In genomic region chr11:20048707-20049106, GRCh38 we compare ENCODE assay signal across 22 cellular contexts.
DNase-seq lines count a peak whose midpoint lies in the region; ATAC-seq and TF ChIP-seq lines count a peak whose summit lies in the region.
"Had no signal": no experiment of that assay in that cellular context is flagged by ENCODE, and none has a peak within 500 bp of the region (broad histone marks: within the 10 kb centered on the region; RNA-seq: fewer than 3 reads in every experiment).

No MANE protein-coding gene starts in this region.

- H3K36me3 ChIP-seq in endodermal cell (ENCODE audit: control insufficient read depth, insufficient read depth, low read length), result peaks cover 6% of the 10 kb centered on the region
- H3K36me3 ChIP-seq in thyroid gland, result peaks cover 17 to 24% of the 10 kb centered on the region in 2 donors
- peaks cover 89% of the 10 kb centered on the region for H3K36me3 ChIP-seq in SJCRH30

- CTCF ChIA-PET in WTC11 (lab: Charles Lee), result interaction anchor here (1.9 to 5.3 kb wide), 4 partner anchors 24 to 96 kb away, joined by 7 to 38 read pairs (median 14); no protein-coding TSS in a partner anchor

- TF ChIP-seq POLR2A in thyroid gland (IDR thresholded peaks at IDR 0.05), result no peak

- H3K27ac Mint-ChIP-seq in WTC11, result peak overlapping the region; percentile 31; the same call in 1 of the 2 replicates
- peak overlapping the region; percentile 71 for H3K27ac Mint-ChIP-seq in endodermal cell
- peak overlapping the region; percentile 90 for H3K27ac Mint-ChIP-seq in mesothelial cell of epicardium
- H3K27ac Mint-ChIP-seq: activated CD4-positive, alpha-beta T cell treated with anti-CD3 and anti-CD28 coated beads, Interleukin-2, amount 10 ng/mL, durations not matched to agents 7 days and 5 days; activated naive CD8-positive, alpha-beta T cell treated with anti-CD3 and anti-CD28 coated beads, Interleukin-2, amount 10 ng/mL, durations not matched to agents 7 days and 5 days; activated T-helper 17 cell treated with anti-CD3 and anti-CD28 coated beads, Interleukin-2, amount 50 U/mL, for 72 hours; naive thymus-derived CD4-positive, alpha-beta T cell; type B pancreatic cell had no signal

- H3K27me3 ChIP-seq in endodermal cell (ENCODE audit: control insufficient read depth, insufficient read depth, low read length, poor library complexity, severe bottlenecking) (no peaks in the 10 kb centered on the region), thyroid gland (no peaks in the 10 kb centered on the region), SJCRH30 (no peaks in the 10 kb centered on the region)
- H3K27me3 ChIP-seq: hepatocyte, MG63 had no signal

- H3K27ac ChIP-seq in endodermal cell (ENCODE audit: low read depth, low read length) (no peak overlapping the region), thyroid gland (peak overlapping the region; percentile 47 to 87 (median 81)), SJCRH30 (no peak overlapping the region; the same call in 1 of the 2 replicates)
- H3K27ac ChIP-seq: hepatocyte, lower lobe of right lung, parathyroid adenoma had no signal

- H3K4me3 ChIP-seq in endodermal cell (ENCODE audit: low read length) (no peak overlapping the region), thyroid gland (replicated peaks in 1 of 3) (no peak overlapping the region), SJCRH30 (no peak overlapping the region)
- H3K4me3 ChIP-seq: hepatocyte, lower lobe of right lung, MG63 had no signal

- no peak overlapping the region for H3K9ac ChIP-seq in endodermal cell (ENCODE audit: extremely low read depth, low read length, poor library complexity, severe bottlenecking)
- H3K9ac ChIP-seq: parathyroid adenoma had no signal

- H3K4me3 Mint-ChIP-seq in WTC11 (no peak overlapping the region), endodermal cell (no peak overlapping the region), mesothelial cell of epicardium (no peak overlapping the region)
- H3K4me3 Mint-ChIP-seq: activated CD4-positive, alpha-beta T cell treated with anti-CD3 and anti-CD28 coated beads, Interleukin-2, amount 10 ng/mL, durations not matched to agents 7 days and 5 days; activated naive CD8-positive, alpha-beta T cell treated with anti-CD3 and anti-CD28 coated beads, Interleukin-2, amount 10 ng/mL, durations not matched to agents 7 days and 5 days; activated T-helper 17 cell treated with anti-CD3 and anti-CD28 coated beads, Interleukin-2, amount 50 U/mL, for 72 hours; naive thymus-derived CD4-positive, alpha-beta T cell; type B pancreatic cell had no signal

- DNase-seq in WTC11 (ENCODE audit: low spot score) (no peak), endodermal cell (peak; percentile 36), mesothelial cell of epicardium (ENCODE audit: low spot score in 2 of 2, unreplicated experiment in 2 of 2) (no peak), thyroid gland (no peak), SJCRH30 (no peak), GM19238 (ENCODE audit: insufficient read length, low spot score) (no peak), UCSD-AML1 (lab: John Stamatoyannopoulos, UW; ENCODE audit: unreplicated experiment) (no peak)
- DNase-seq: activated CD4-positive, alpha-beta T cell treated with anti-CD3 and anti-CD28 coated beads, Interleukin-2, amount 10 ng/mL, durations not matched to agents 7 days and 5 days; activated naive CD8-positive, alpha-beta T cell treated with anti-CD3 and anti-CD28 coated beads, Interleukin-2, amount 10 ng/mL, durations not matched to agents 7 days and 5 days; lower lobe of right lung; naive thymus-derived CD4-positive, alpha-beta T cell; NCI-H1436 treated with DMSO at 0.1 percent for 48 hours; NCI-H2171; NCI-H526; stimulated activated CD4-positive, alpha-beta T cell treated with anti-CD3 and anti-CD28 coated beads, Interleukin-2, amount 100 ng/mL, for 24 hours; stimulated activated naive CD8-positive, alpha-beta T cell treated with anti-CD3 and anti-CD28 coated beads, Interleukin-15, Interleukin-2, amounts not matched to agents 100 U/mL and 50 U/mL, for 24 hours; T-helper 1 cell had no signal

- ATAC-seq in WTC11, result no peak
- ATAC-seq: activated T-helper 17 cell treated with anti-CD3 and anti-CD28 coated beads, Interleukin-2, amount 50 U/mL, for 72 hours; lower lobe of right lung; naive thymus-derived CD4-positive, alpha-beta T cell; stimulated activated naive CD8-positive, alpha-beta T cell treated with anti-CD3 and anti-CD28 coated beads, Interleukin-15, Interleukin-2, amounts not matched to agents 100 U/mL and 50 U/mL, for 24 hours had no signal

- TF ChIP-seq CTCF in WTC11 (IDR thresholded peaks at IDR 0.05) (no peak), endodermal cell (conservative IDR thresholded peaks at IDR 0.05) (no peak), mesothelial cell of epicardium (IDR thresholded peaks at IDR 0.05; ENCODE audit: unreplicated experiment) (no peak), thyroid gland (IDR thresholded peaks at IDR 0.05) (no peak)

- POLR2A ChIA-PET in WTC11 (lab: Charles Lee), result interaction anchor here (1.1 kb wide), 1 partner anchor 27 kb away, joined by 3 read pairs; no protein-coding TSS in a partner anchor

- WGBS in endodermal cell (ENCODE audit: insufficient coverage in 1 of 2, insufficient read length in 1 of 2), 2 experiments, result 87 to 93% methylated on average over 7 to 9 of the region's 9 CpGs
- WGBS in thyroid gland, 2 donors, result 97 to 98% methylated on average over 9 of the region's 9 CpGs

- H3K36me3 Mint-ChIP-seq in WTC11, result peaks cover 70% of the 10 kb centered on the region
- H3K36me3 Mint-ChIP-seq in endodermal cell (ENCODE audit: low read depth), result peaks cover 86% of the 10 kb centered on the region
- peaks cover 40% of the 10 kb centered on the region for H3K36me3 Mint-ChIP-seq in mesothelial cell of epicardium
- H3K36me3 Mint-ChIP-seq: activated naive CD8-positive, alpha-beta T cell treated with anti-CD3 and anti-CD28 coated beads, Interleukin-2, amount 10 ng/mL, durations not matched to agents 7 days and 5 days; naive thymus-derived CD4-positive, alpha-beta T cell had no signal

- H3K4me1 Mint-ChIP-seq in WTC11 (peaks cover 35% of the 10 kb centered on the region), endodermal cell (peaks cover 11% of the 10 kb centered on the region), mesothelial cell of epicardium (peaks cover 52% of the 10 kb centered on the region)
- H3K4me1 Mint-ChIP-seq: activated CD4-positive, alpha-beta T cell treated with anti-CD3 and anti-CD28 coated beads, Interleukin-2, amount 10 ng/mL, durations not matched to agents 7 days and 5 days; activated naive CD8-positive, alpha-beta T cell treated with anti-CD3 and anti-CD28 coated beads, Interleukin-2, amount 10 ng/mL, durations not matched to agents 7 days and 5 days; activated T-helper 17 cell treated with anti-CD3 and anti-CD28 coated beads, Interleukin-2, amount 50 U/mL, for 72 hours had no signal

- intact Hi-C loops in thyroid gland (cut with DNase I), result no loop called here

- H3K9me3 Mint-ChIP-seq in WTC11 (no peaks in the 10 kb centered on the region), endodermal cell (no peaks in the 10 kb centered on the region), mesothelial cell of epicardium (no peaks in the 10 kb centered on the region)
- H3K9me3 Mint-ChIP-seq: activated CD4-positive, alpha-beta T cell treated with anti-CD3 and anti-CD28 coated beads, Interleukin-2, amount 10 ng/mL, durations not matched to agents 7 days and 5 days; activated naive CD8-positive, alpha-beta T cell treated with anti-CD3 and anti-CD28 coated beads, Interleukin-2, amount 10 ng/mL, durations not matched to agents 7 days and 5 days; activated T-helper 17 cell treated with anti-CD3 and anti-CD28 coated beads, Interleukin-2, amount 50 U/mL, for 72 hours; type B pancreatic cell had no signal

- H3K4me1 ChIP-seq in endodermal cell (ENCODE audit: control insufficient read depth, insufficient read depth, low read length) (no peaks in the 10 kb centered on the region), thyroid gland (peaks cover 45 to 49% of the 10 kb centered on the region in 2 donors), SJCRH30 (peaks cover 53% of the 10 kb centered on the region)
- H3K4me1 ChIP-seq: parathyroid adenoma had no signal

- H3K27me3 Mint-ChIP-seq in WTC11 (ENCODE audit: low read depth), result no peaks in the 10 kb centered on the region
- no peaks in the 10 kb centered on the region for H3K27me3 Mint-ChIP-seq in endodermal cell (ENCODE audit: insufficient read depth)
- H3K27me3 Mint-ChIP-seq in mesothelial cell of epicardium (ENCODE audit: low read depth), result no peaks in the 10 kb centered on the region
- H3K27me3 Mint-ChIP-seq: activated CD4-positive, alpha-beta T cell treated with anti-CD3 and anti-CD28 coated beads, Interleukin-2, amount 10 ng/mL, durations not matched to agents 7 days and 5 days; activated naive CD8-positive, alpha-beta T cell treated with anti-CD3 and anti-CD28 coated beads, Interleukin-2, amount 10 ng/mL, durations not matched to agents 7 days and 5 days; activated T-helper 17 cell treated with anti-CD3 and anti-CD28 coated beads, Interleukin-2, amount 50 U/mL, for 72 hours; type B pancreatic cell had no signal

- no peaks in the 10 kb centered on the region for H3K9me3 ChIP-seq in endodermal cell (ENCODE audit: control insufficient read depth, low read length)
- no peaks in the 10 kb centered on the region for H3K9me3 ChIP-seq in thyroid gland
- no peaks in the 10 kb centered on the region for H3K9me3 ChIP-seq in SJCRH30 (replicated peaks)
- H3K9me3 ChIP-seq: lower lobe of right lung, MG63 had no signal

TF ChIP-seq in WTC11, 78 proteins besides CTCF, POLR2A, EP300 and RAD21 (continues in another document):
- 0 out of 2 replicates have a peak, but pooled peaks have one; percentile 15 for TF ChIP-seq NFE2L1 (CRISPR knock-in tag; IDR thresholded peaks at IDR 0.05)
- no peak for TF ChIP-seq ZNF425 (CRISPR knock-in tag; conservative IDR thresholded peaks at IDR 0.05)
- no peak for TF ChIP-seq IRF2 (CRISPR knock-in tag; IDR thresholded peaks at IDR 0.05; ENCODE audit: borderline replicate concordance, low read depth)

Comparison
In these comparisons a context has a peak if more than half of its experiments do, and no peak if none do; other contexts are left out.
1. H3K27ac Mint-ChIP-seq: peak in every context shown above with its lines; median percentile 90 in mesothelial cell of epicardium; 71 in endodermal cell; 31 in WTC11.
2. H3K27ac ChIP-seq: peak in thyroid gland (3 of 3); none in endodermal cell (single experiment) and SJCRH30 (single experiment).